11 cellular contexts compared by ENCODE assay signal in the genomic region with DNA sequence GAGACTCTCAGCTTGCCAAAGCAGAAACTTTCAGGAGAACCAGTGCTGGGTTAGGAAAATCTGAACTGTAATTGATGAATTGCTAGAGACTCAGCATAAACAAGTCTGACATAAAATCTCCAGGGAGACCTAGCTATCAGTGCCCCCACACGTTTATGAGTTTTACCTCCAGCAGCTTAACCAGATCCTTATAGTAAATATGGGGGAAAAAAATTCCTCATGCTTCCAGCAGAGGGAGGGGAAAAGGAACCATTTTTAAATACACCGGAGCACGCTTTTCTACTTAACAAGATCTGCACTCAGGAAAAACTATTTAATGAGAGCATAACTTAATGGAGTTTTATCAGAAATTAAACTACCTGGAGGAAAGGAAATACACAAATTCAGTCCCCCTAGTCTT.
DNase-seq lines count a peak whose midpoint lies in the region; ATAC-seq, FAIRE-seq and TF ChIP-seq lines count a peak whose summit lies in the region.
"Had no signal": no experiment of that assay in that cellular context is flagged by ENCODE, and none has a peak within 500 bp of the region (broad histone marks: within the 10 kb centered on the region; RNA-seq: fewer than 3 reads in every experiment).

No MANE protein-coding gene starts in this region.

- H2AFZ ChIP-seq in K562 (ENCODE audit: low read depth, low read length), result no peak overlapping the region

- H3K36me3 ChIP-seq in HEK293 (ENCODE audit: control insufficient read depth in 2 of 2, insufficient read depth in 1 of 2, low read length in 2 of 2) (no peaks in the 10 kb centered on the region), K562 (ENCODE audit: control insufficient read depth, insufficient read depth, low read length) (peaks cover 18% of the 10 kb centered on the region)
- H3K36me3 ChIP-seq: heart left ventricle had no signal

- H3K9me3 ChIP-seq in HEK293 (ENCODE audit: control insufficient read depth, insufficient read depth, low read depth, low read length) (no peaks in the 10 kb centered on the region), K562 (replicated peaks; ENCODE audit: control insufficient read depth, insufficient read depth, low read depth, low read length) (no peaks in the 10 kb centered on the region)

- no peak overlapping the region for H3K9ac ChIP-seq in K562 (ENCODE audit: insufficient read depth in 1 of 2, low read depth in 2 of 2, low read length in 2 of 2)

- no peaks in the 10 kb centered on the region for H3K27me3 ChIP-seq in K562 (ENCODE audit: control insufficient read depth in 2 of 2, insufficient read depth in 2 of 2, low read length in 2 of 2)
- H3K27me3 ChIP-seq: heart left ventricle had no signal

- TF ChIP-seq POLR2A in K562 (conservative IDR thresholded peaks at IDR 0.05), result no peak

- no peak overlapping the region for H3K27ac ChIP-seq in HEK293 (ENCODE audit: extremely low read depth, low read depth, low read length)
- H3K27ac ChIP-seq in K562 (ENCODE audit: extremely low read depth, low read depth, low read length), result no peak overlapping the region
- H3K27ac ChIP-seq: heart left ventricle had no signal

- H3K9me1 ChIP-seq in K562 (ENCODE audit: control insufficient read depth, insufficient read depth, low read length), result no peaks in the 10 kb centered on the region

- no peak for TF ChIP-seq CTCF in HEK293 (tag by site-specific recombination; IDR thresholded peaks at IDR 0.05)
- peak in 2 of 3 experiments; percentile 16 to 28; a peak in 1 of 6 replicates for TF ChIP-seq CTCF in K562 (IDR thresholded peaks at IDR 0.05 in 2 of 3, conservative IDR thresholded peaks at IDR 0.05 in 1 of 3; ENCODE audit: insufficient read depth in 2 of 3, low read depth in 1 of 3, low read length in 3 of 3)

- H3K4me1 ChIP-seq in HEK293 (ENCODE audit: control insufficient read depth, insufficient read depth, low read length) (no peaks in the 10 kb centered on the region), K562 (replicated peaks in 1 of 2; ENCODE audit: control insufficient read depth in 2 of 2, insufficient read depth in 2 of 2, low read length in 2 of 2) (no peaks in the 10 kb centered on the region)
- H3K4me1 ChIP-seq: heart left ventricle had no signal

- POLR2A ChIA-PET in HEK293 (lab: Yijun Ruan, JAX), result no interaction called here
- POLR2A ChIA-PET in K562 (lab: Yijun Ruan, JAX), result no interaction called here

- DNase-seq in ACHN, result peak; percentile 11
- DNase-seq in K562 (ENCODE audit: extremely low read depth in 1 of 4, low spot score in 3 of 4), result peak in 2 of 4 experiments; percentile 20 to 21
- DNase-seq in kidney tubule cell (ENCODE audit: low spot score), result peak; percentile 3
- DNase-seq in T-helper 2 cell, result no peak
- DNase-seq in NCI-H774 (lab: John Stamatoyannopoulos, UW), result no peak
- DNase-seq in occipital lobe (lab: John Stamatoyannopoulos, UW), result no peak
- no peak for DNase-seq in KBM-7
- DNase-seq: CD8-positive, alpha-beta T cell; heart left ventricle; NCI-H146 had no signal

- no peak overlapping the region for H3K4me2 ChIP-seq in K562 (ENCODE audit: insufficient read depth, low read length)

- TF ChIP-seq RAD21 in K562 (CRISPR knock-in tag; conservative IDR thresholded peaks at IDR 0.05 in 1 of 2, IDR thresholded peaks at IDR 0.05 in 1 of 2), result no peak

- WGBS in K562 (ENCODE audit: insufficient coverage, low coverage, missing lambda C conversion rate), result 48% methylated on average over 3 of the region's 3 CpGs

- H3K79me2 ChIP-seq in K562 (ENCODE audit: control insufficient read depth, insufficient read depth, low read length), result peaks cover 84% of the 10 kb centered on the region

- ATAC-seq in K562, result no peak; the same call in 1 of the 3 replicates
- ATAC-seq: CD8-positive, alpha-beta T cell; heart left ventricle had no signal

- BruUV-seq in K562 (replicated peaks; lab: Mats Ljungman, UMichigan), result no TSS peak

- no peak for FAIRE-seq in K562 (lab: Jason Lieb, UNC)

- in situ Hi-C loops in ACHN (cut with HindIII; ENCODE audit: low pct_ligation_motif_present, low pct_unique_long_range_greater_than_20kb, low sequenced_read_pairs) (no loop called here), K562 (cut with MboI) (no loop called here), KBM-7 (cut with MboI; ENCODE audit: low pct_unique_long_range_greater_than_20kb, low sequenced_read_pairs) (no loop called here)

- H3K4me3 ChIP-seq in HEK293 (ENCODE audit: low read depth, low read length) (no peak overlapping the region), K562 (no peak overlapping the region)
- H3K4me3 ChIP-seq: heart left ventricle had no signal

- CTCF ChIA-PET in HEK293 (lab: Yijun Ruan, JAX), result interaction anchor here (0.6 kb wide), 1 partner anchor 21 kb away, joined by 4 read pairs; no protein-coding TSS in a partner anchor
- CTCF ChIA-PET in K562 (lab: Yijun Ruan, JAX; ENCODE audit: low intra/inter-chr PET ratio), result no interaction called here

- intact Hi-C loops in K562 (cut with micrococcal nuclease), result no loop called here

- no peaks in the 10 kb centered on the region for H4K20me1 ChIP-seq in K562 (replicated peaks; ENCODE audit: control insufficient read depth, insufficient read depth, low read length)

- TF ChIP-seq EP300 in K562 (IDR thresholded peaks at IDR 0.05; ENCODE audit: low read length), result no peak

TF ChIP-seq in HEK293, 187 proteins besides CTCF, POLR2A, EP300 and RAD21:
- TF ChIP-seq ZNF664 (tag by site-specific recombination; IDR thresholded peaks at IDR 0.05), result no peak
- no peak for TF ChIP-seq KLF9 (tag by site-specific recombination; IDR thresholded peaks at IDR 0.05; ENCODE audit: low read depth)
- peak; percentile 88 for TF ChIP-seq GLIS1 (tag by site-specific recombination; IDR thresholded peaks at IDR 0.05)
- TF ChIP-seq ZNF19 (tag by site-specific recombination; IDR thresholded peaks at IDR 0.05; ENCODE audit: low read depth), result no peak

TF ChIP-seq in K562, 482 proteins besides CTCF, POLR2A, EP300 and RAD21:
- TF ChIP-seq RBM22 (IDR thresholded peaks at IDR 0.05; ENCODE audit: low read depth, low read length, poor library complexity, severe bottlenecking), result no peak
- TF ChIP-seq FIP1L1 (IDR thresholded peaks at IDR 0.05; ENCODE audit: low read depth, low read length, poor library complexity, severe bottlenecking), result no peak
- TF ChIP-seq TCF3 (CRISPR knock-in tag; IDR thresholded peaks at IDR 0.05), result no peak

Comparison
In these comparisons a context has a peak if more than half of its experiments do, and no peak if none do; other contexts are left out.
1. DNase-seq: peak in ACHN (single experiment) and kidney tubule cell (single experiment); none in T-helper 2 cell (0 of 5), NCI-H774 (single experiment), occipital lobe (single experiment) and KBM-7 (single experiment).